13 cellular contexts compared by ENCODE assay signal in genomic region chr12:85740190-85740589, GRCh38.
DNase-seq lines count a peak whose midpoint lies in the region; ATAC-seq and TF ChIP-seq lines count a peak whose summit lies in the region.
"Had no signal": no experiment of that assay in that cellular context is flagged by ENCODE, and none has a peak within 500 bp of the region (broad histone marks: within the 10 kb centered on the region; RNA-seq: fewer than 3 reads in every experiment).

No MANE protein-coding gene starts in this region.

- ATAC-seq in GM21723 (IDR thresholded peaks at IDR 0.05; ENCODE audit: unreplicated experiment) (no peak), GM21786 (IDR thresholded peaks at IDR 0.05; ENCODE audit: unreplicated experiment) (no peak)
- ATAC-seq: HepG2, T-cell had no signal

- no peaks in the 10 kb centered on the region for H4K20me1 ChIP-seq in smooth muscle cell (ENCODE audit: low read depth)

- no peaks in the 10 kb centered on the region for H3K36me3 ChIP-seq in smooth muscle cell (ENCODE audit: low read depth)
- H3K36me3 ChIP-seq: SJSA1 had no signal

- TF ChIP-seq CTCF in smooth muscle cell (IDR thresholded peaks at IDR 0.05; ENCODE audit: borderline replicate concordance, insufficient read depth, poor library complexity, severe bottlenecking), result no peak

- no peaks in the 10 kb centered on the region for H3K27me3 ChIP-seq in smooth muscle cell (ENCODE audit: low read depth)
- H3K27me3 ChIP-seq: SJSA1 had no signal

- H2AFZ ChIP-seq in smooth muscle cell (ENCODE audit: low read depth), result peak overlapping the region; percentile 36

- H3K79me2 ChIP-seq in smooth muscle cell (ENCODE audit: low read depth), result no peaks in the 10 kb centered on the region

- H3K4me3 ChIP-seq in smooth muscle cell, result no peak overlapping the region
- H3K4me3 ChIP-seq: SJSA1 had no signal

- H3K27ac ChIP-seq in smooth muscle cell (ENCODE audit: low read depth), result no peak overlapping the region
- H3K27ac ChIP-seq: SJSA1 had no signal

- H3K9ac ChIP-seq in smooth muscle cell (ENCODE audit: low read depth), result no peak overlapping the region

- no peak overlapping the region for H3K4me2 ChIP-seq in smooth muscle cell

- H3K4me1 ChIP-seq in smooth muscle cell (ENCODE audit: low read depth), result no peaks in the 10 kb centered on the region
- H3K4me1 ChIP-seq: SJSA1 had no signal

- H3K9me3 ChIP-seq in smooth muscle cell (replicated peaks; ENCODE audit: low read depth), result no peaks in the 10 kb centered on the region
- H3K9me3 ChIP-seq: SJSA1 had no signal

- DNase-seq in DMS 273 (lab: John Stamatoyannopoulos, UW; ENCODE audit: unreplicated experiment), result peak; percentile 74
- DNase-seq in NCI-H446 treated with DMSO at 0.1 percent for 48 hours (lab: John Stamatoyannopoulos, UW), result peak; percentile 98
- DNase-seq in fibroblast of gingiva (ENCODE audit: low read depth), result peak; percentile 80
- no peak for DNase-seq in smooth muscle cell (lab: John Stamatoyannopoulos, UW; ENCODE audit: unreplicated experiment)
- DNase-seq in SKM-1 (lab: John Stamatoyannopoulos, UW; ENCODE audit: unreplicated experiment), result no peak
- DNase-seq: H7, NCI-H1048, NCI-H510A, T-cell had no signal

- H3F3A ChIP-seq in smooth muscle cell (ENCODE audit: low read depth), result no peaks in the 10 kb centered on the region

- WGBS in smooth muscle cell (ENCODE audit: low lambda C conversion rate), result 81% methylated on average over 1 of the region's 1 CpG

Comparison
In these comparisons a context has a peak if more than half of its experiments do, and no peak if none do; other contexts are left out.
1. DNase-seq: peak in DMS 273 (single experiment), NCI-H446 treated with DMSO at 0.1 percent for 48 hours (single experiment) and fibroblast of gingiva (single experiment); none in smooth muscle cell (single experiment) and SKM-1 (single experiment).